18 cellular contexts compared by ENCODE assay signal in genomic region chr15:52243697-52244555, GRCh38. TPM values are rescaled to one million over a fixed set of nuclear protein-coding genes. Genes with fewer than 3 reads are reported as not detected.
DNase-seq lines count a peak whose midpoint lies in the region; ATAC-seq and TF ChIP-seq lines count a peak whose summit lies in the region.
"Had no signal": no experiment of that assay in that cellular context is flagged by ENCODE, and none has a peak within 500 bp of the region (broad histone marks: within the 10 kb centered on the region; RNA-seq: fewer than 3 reads in every experiment).

No MANE protein-coding gene starts in this region.

- H3K4me3 ChIP-seq in upper lobe of right lung (no peak overlapping the region), psoas muscle (no peak overlapping the region)

- H3K36me3 Mint-ChIP-seq in activated CD4-positive, alpha-beta memory T cell treated with anti-CD3 and anti-CD28 coated beads for 36 hours: no peaks in the 10 kb centered on the region
- H3K36me3 Mint-ChIP-seq in activated CD4-positive, alpha-beta memory T cell treated with anti-CD3 and anti-CD28 coated beads, Interleukin-2, amount 10 ng/mL, durations not matched to agents 7 days and 5 days (ENCODE audit: low read depth): no peaks in the 10 kb centered on the region
- peaks cover 34% of the 10 kb centered on the region for H3K36me3 Mint-ChIP-seq in endothelial cell (ENCODE audit: low read depth, unreplicated experiment)
- H3K36me3 Mint-ChIP-seq: CD8-positive, alpha-beta memory T cell had no signal

- H3K27ac Mint-ChIP-seq in activated CD4-positive, alpha-beta memory T cell treated with anti-CD3 and anti-CD28 coated beads for 36 hours: no peak overlapping the region
- no peak overlapping the region for H3K27ac Mint-ChIP-seq in activated CD4-positive, alpha-beta memory T cell treated with anti-CD3 and anti-CD28 coated beads, Interleukin-2, amount 10 ng/mL, durations not matched to agents 7 days and 5 days
- no peak overlapping the region for H3K27ac Mint-ChIP-seq in endothelial cell (ENCODE audit: unreplicated experiment)

- intact Hi-C loops in activated CD4-positive, alpha-beta memory T cell treated with anti-CD3 and anti-CD28 coated beads for 36 hours (cut with micrococcal nuclease): no loop called here
- intact Hi-C loops in upper lobe of right lung (cut with DNase I) (no loop called here), psoas muscle (cut with DNase I) (no loop called here)

- CTCF ChIA-PET in activated CD4-positive, alpha-beta memory T cell treated with anti-CD3 and anti-CD28 coated beads for 36 hours (lab: Charles Lee): no interaction called here
- CTCF ChIA-PET in activated CD4-positive, alpha-beta memory T cell treated with anti-CD3 and anti-CD28 coated beads, Interleukin-2, amount 10 ng/mL, durations not matched to agents 7 days and 5 days (lab: Charles Lee): no interaction called here

- peak; percentile 7 for DNase-seq in activated CD4-positive, alpha-beta memory T cell treated with anti-CD3 and anti-CD28 coated beads for 36 hours
- DNase-seq in activated CD4-positive, alpha-beta memory T cell treated with anti-CD3 and anti-CD28 coated beads, Interleukin-2, amount 10 ng/mL, durations not matched to agents 7 days and 5 days: no peak
- DNase-seq in MV-4-11 (lab: John Stamatoyannopoulos, UW): peak; percentile 45
- no peak for DNase-seq in endothelial cell (ENCODE audit: low spot score)
- DNase-seq in upper lobe of right lung: peak; percentile 52
- no peak for DNase-seq in psoas muscle
- no peak for DNase-seq in activated naive CD4-positive, alpha-beta T cell treated with anti-CD3 and anti-CD28 coated beads, Interleukin-2, amount 50 U/mL, for 16 hours
- no peak for DNase-seq in T1000 (lab: John Stamatoyannopoulos, UW)
- DNase-seq: CD8-positive, alpha-beta memory T cell; DMS79; H7; KG1; NCI-H1417 treated with DMSO at 0.1 percent for 48 hours; NCI-H1930; NCI-H226; NCI-H524 had no signal

- H3K27ac ChIP-seq in upper lobe of right lung: no peak overlapping the region
- no peak overlapping the region for H3K27ac ChIP-seq in psoas muscle
- H3K27ac ChIP-seq: 22Rv1 had no signal

- no peaks in the 10 kb centered on the region for H3K27me3 Mint-ChIP-seq in activated CD4-positive, alpha-beta memory T cell treated with anti-CD3 and anti-CD28 coated beads for 36 hours
- H3K27me3 Mint-ChIP-seq in activated CD4-positive, alpha-beta memory T cell treated with anti-CD3 and anti-CD28 coated beads, Interleukin-2, amount 10 ng/mL, durations not matched to agents 7 days and 5 days: peaks cover 11% of the 10 kb centered on the region
- peaks cover 5% of the 10 kb centered on the region for H3K27me3 Mint-ChIP-seq in endothelial cell (ENCODE audit: unreplicated experiment)

- H3K4me3 Mint-ChIP-seq in activated CD4-positive, alpha-beta memory T cell treated with anti-CD3 and anti-CD28 coated beads for 36 hours: no peak overlapping the region
- H3K4me3 Mint-ChIP-seq in activated CD4-positive, alpha-beta memory T cell treated with anti-CD3 and anti-CD28 coated beads, Interleukin-2, amount 10 ng/mL, durations not matched to agents 7 days and 5 days: no peak overlapping the region
- peak overlapping the region; percentile 70 for H3K4me3 Mint-ChIP-seq in endothelial cell (ENCODE audit: unreplicated experiment)
- H3K4me3 Mint-ChIP-seq: CD8-positive, alpha-beta memory T cell had no signal

- POLR2A ChIA-PET in activated CD4-positive, alpha-beta memory T cell treated with anti-CD3 and anti-CD28 coated beads for 36 hours (lab: Charles Lee): no interaction called here
- POLR2A ChIA-PET in activated CD4-positive, alpha-beta memory T cell treated with anti-CD3 and anti-CD28 coated beads, Interleukin-2, amount 10 ng/mL, durations not matched to agents 7 days and 5 days (lab: Charles Lee): no interaction called here

- ATAC-seq in upper lobe of right lung: peak; percentile 12
- ATAC-seq in psoas muscle: no peak
- ATAC-seq: Right ventricle myocardium inferior had no signal

- H3K4me1 ChIP-seq in upper lobe of right lung (peaks cover 4% of the 10 kb centered on the region), psoas muscle (no peaks in the 10 kb centered on the region)

- H3K36me3 ChIP-seq in upper lobe of right lung: peaks cover 24% of the 10 kb centered on the region
- no peaks in the 10 kb centered on the region for H3K36me3 ChIP-seq in psoas muscle (ENCODE audit: insufficient read depth in 1 of 2, low read depth in 1 of 2)

- H3K9me3 ChIP-seq in upper lobe of right lung: no peaks in the 10 kb centered on the region
- H3K9me3 ChIP-seq in psoas muscle: no peaks in the 10 kb centered on the region

- no peaks in the 10 kb centered on the region for H3K9me3 Mint-ChIP-seq in activated CD4-positive, alpha-beta memory T cell treated with anti-CD3 and anti-CD28 coated beads for 36 hours
- H3K9me3 Mint-ChIP-seq in activated CD4-positive, alpha-beta memory T cell treated with anti-CD3 and anti-CD28 coated beads, Interleukin-2, amount 10 ng/mL, durations not matched to agents 7 days and 5 days: no peaks in the 10 kb centered on the region
- no peaks in the 10 kb centered on the region for H3K9me3 Mint-ChIP-seq in endothelial cell (ENCODE audit: unreplicated experiment)
- H3K9me3 Mint-ChIP-seq: CD8-positive, alpha-beta memory T cell had no signal

- 84 to 86% (median 86%) methylated on average over 20 of the region's 20 CpGs for WGBS in psoas muscle, 3 donors

- TF ChIP-seq CTCF in endothelial cell (IDR thresholded peaks at IDR 0.05; ENCODE audit: unreplicated experiment): no peak
- no peak for TF ChIP-seq CTCF in upper lobe of right lung (IDR thresholded peaks at IDR 0.05)
- no peak for TF ChIP-seq CTCF in psoas muscle (IDR thresholded peaks at IDR 0.05)

- H3K27me3 ChIP-seq in upper lobe of right lung (no peaks in the 10 kb centered on the region), psoas muscle (ENCODE audit: insufficient read depth in 3 of 3, low read length in 2 of 3) (no peaks in the 10 kb centered on the region)

- peaks cover 11% of the 10 kb centered on the region for H3K4me1 Mint-ChIP-seq in activated CD4-positive, alpha-beta memory T cell treated with anti-CD3 and anti-CD28 coated beads for 36 hours (ENCODE audit: low read depth)
- peaks cover 16% of the 10 kb centered on the region for H3K4me1 Mint-ChIP-seq in activated CD4-positive, alpha-beta memory T cell treated with anti-CD3 and anti-CD28 coated beads, Interleukin-2, amount 10 ng/mL, durations not matched to agents 7 days and 5 days
- no peaks in the 10 kb centered on the region for H3K4me1 Mint-ChIP-seq in endothelial cell (ENCODE audit: unreplicated experiment)

RNA-seq across cellular contexts. Expression of gene MYO5C, which starts 51.7 kb away (rescaled TPM):
- total RNA-seq in activated CD4-positive, alpha-beta memory T cell treated with anti-CD3 and anti-CD28 coated beads for 36 hours: under 1 TPM; 0.27 to 0.50 TPM
- total RNA-seq in activated CD4-positive, alpha-beta memory T cell treated with anti-CD3 and anti-CD28 coated beads, Interleukin-2, amount 10 ng/mL, durations not matched to agents 7 days and 5 days: 1 to 10 TPM; 1.3 to 1.4 TPM
- total RNA-seq in endothelial cell (ENCODE audit: unreplicated experiment) (22.9 TPM), upper lobe of right lung (80.0 TPM), psoas muscle (1 to 10 TPM; 1.2 to 3.0 (median 2.2) TPM)
- under 1 TPM; 0.53 to 0.77 (median 0.75) TPM for polyA plus RNA-seq in psoas muscle

RNA-seq across cellular contexts. Expression of gene GNB5, which starts 52.7 kb away (rescaled TPM):
- total RNA-seq in activated CD4-positive, alpha-beta memory T cell treated with anti-CD3 and anti-CD28 coated beads for 36 hours: 10 to 100 TPM; 24.0 to 25.1 TPM
- total RNA-seq in activated CD4-positive, alpha-beta memory T cell treated with anti-CD3 and anti-CD28 coated beads, Interleukin-2, amount 10 ng/mL, durations not matched to agents 7 days and 5 days: 10 to 100 TPM; 35.4 to 35.5 TPM
- 11.7 TPM for total RNA-seq in endothelial cell (ENCODE audit: unreplicated experiment)
- 16.7 TPM for total RNA-seq in upper lobe of right lung
- 1 to 10 TPM; 1.1 to 2.5 (median 1.4) TPM for total RNA-seq in psoas muscle
- polyA plus RNA-seq in psoas muscle: 1 to 10 TPM in 2 of 3 donors, under 1 TPM in 1; 0.86 to 1.5 (median 1.3) TPM

Comparison
In these comparisons a context has a peak if more than half of its experiments do, and no peak if none do; other contexts are left out.
1. DNase-seq: peak in activated CD4-positive, alpha-beta memory T cell treated with anti-CD3 and anti-CD28 coated beads for 36 hours (single experiment), MV-4-11 (single experiment) and upper lobe of right lung (single experiment); none in activated CD4-positive, alpha-beta memory T cell treated with anti-CD3 and anti-CD28 coated beads, Interleukin-2, amount 10 ng/mL, durations not matched to agents 7 days and 5 days (single experiment), endothelial cell (single experiment), psoas muscle (0 of 2), activated naive CD4-positive, alpha-beta T cell treated with anti-CD3 and anti-CD28 coated beads, Interleukin-2, amount 50 U/mL, for 16 hours (single experiment) and T1000 (single experiment).